In genomic region chr5:74145904-74146303, GRCh38 we compare ENCODE assay signal across 22 cellular contexts.
"Had no signal": no experiment of that assay in that cellular context is flagged by ENCODE, and none has a peak within 500 bp of the region (broad histone marks: within the 10 kb centered on the region; RNA-seq: fewer than 3 reads in every experiment).

No MANE protein-coding gene starts in this region.

- H3K27ac ChIP-seq: SJSA1, SK-N-MC had no signal

- H3K9me3 ChIP-seq: MG63, SJSA1 had no signal

- DNase-seq: Karpas-422, KG1, MG63, NCI-H1092, NCI-H1105 treated with DMSO at 0.1 percent for 48 hours, NCI-H1417 treated with DMSO at 0.1 percent for 48 hours, NCI-H146, NCI-H1694 treated with DMSO at 0.1 percent for 48 hours, NCI-H1930, NCI-H2081 treated with DMSO at 0.1 percent for 48 hours, NCI-H2171, NCI-H226, NCI-H510A, NCI-H524 treated with DMSO at 0.1 percent for 48 hours, NCI-H69, NCI-H774, Right ventricle myocardium superior, RPMI8226, SIG-M5 had no signal

- H3K4me3 ChIP-seq: MG63, SJSA1, SK-N-MC had no signal

- FAIRE-seq: RCC 7860 had no signal

- H3K36me3 ChIP-seq: MG63, SJSA1 had no signal

- H3K27me3 ChIP-seq: MG63, SJSA1 had no signal
